In the genomic region with DNA sequence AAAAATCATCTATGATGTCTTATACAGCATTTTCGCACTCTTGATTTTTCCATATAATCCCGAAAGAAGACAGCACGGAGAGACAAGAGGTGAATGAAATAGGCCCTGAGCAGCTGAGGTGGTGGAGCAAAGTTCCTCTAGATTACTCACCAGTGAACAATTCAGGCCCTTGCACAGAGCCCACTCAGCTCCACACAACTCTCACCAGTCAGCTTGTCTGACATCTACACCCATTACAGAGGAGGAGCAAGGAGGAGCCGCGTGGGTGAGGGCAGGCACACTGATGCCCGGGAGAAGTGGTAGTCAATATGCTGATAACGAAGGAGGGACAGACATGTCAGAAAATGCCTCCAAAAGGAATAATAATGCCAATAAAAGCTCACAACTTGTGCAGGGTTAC, we compare ENCODE assay signal across 1 cellular context.
TF ChIP-seq lines count a peak whose summit lies in the region.

No MANE protein-coding gene starts in this region.

TF ChIP-seq in H1, 55 proteins besides CTCF, POLR2A, EP300 and RAD21 (continued from another document):
- TF ChIP-seq GABPA (IDR thresholded peaks at IDR 0.05; ENCODE audit: borderline replicate concordance, insufficient read depth, low read length) (no peak), TBP (IDR thresholded peaks at IDR 0.05; ENCODE audit: low read depth, low read length) (no peak)
